In the genomic region with DNA sequence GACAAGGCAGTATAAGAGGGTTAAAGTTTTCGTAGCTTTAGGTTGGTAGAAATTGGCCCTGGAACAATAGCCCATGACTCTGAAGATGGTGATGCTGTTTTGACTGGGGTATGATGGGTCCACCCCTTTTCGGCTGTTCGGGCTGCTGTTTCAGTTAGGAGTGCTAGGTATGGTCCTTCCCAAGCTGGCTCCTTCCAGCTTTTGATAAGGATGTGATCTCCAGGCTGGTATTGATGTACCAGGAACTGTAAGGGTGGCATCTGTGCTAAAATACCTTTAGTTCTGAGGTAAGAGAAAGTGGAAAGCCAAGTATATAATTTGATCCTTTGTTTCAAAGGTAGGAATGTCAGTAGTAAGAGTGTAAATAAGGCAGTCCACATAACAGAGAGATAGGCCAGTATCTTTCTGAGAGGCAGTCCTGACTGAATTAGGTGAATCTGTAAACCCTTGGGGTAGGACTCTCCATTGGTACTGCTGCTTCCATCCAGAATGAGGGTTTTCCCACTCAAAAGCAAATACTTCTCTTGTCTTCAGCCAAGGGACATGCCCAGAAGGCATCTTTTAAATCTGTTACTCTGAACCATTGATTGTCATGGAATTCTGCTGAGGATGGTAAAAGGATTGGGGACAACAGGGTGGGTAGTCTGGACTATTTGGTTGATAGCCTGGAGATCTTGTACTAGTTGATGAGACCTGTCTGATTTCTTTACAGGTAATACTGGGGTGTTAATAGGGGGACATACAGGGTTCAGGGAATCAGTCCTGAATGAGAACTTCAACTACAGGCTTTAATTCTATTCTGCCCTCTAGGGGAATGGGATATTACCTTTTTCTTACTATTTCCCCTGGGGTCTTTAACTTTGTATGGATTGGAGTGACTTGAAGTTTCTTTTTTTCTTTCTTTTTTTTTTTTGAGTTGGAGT, we compare ENCODE assay signal across 1 cellular context.
TF ChIP-seq lines count a peak whose summit lies in the region.

No MANE protein-coding gene starts in this region.

TF ChIP-seq in HEK293, 187 proteins besides CTCF, POLR2A, EP300 and RAD21 (continued from another document):
- TF ChIP-seq ZNF175 (tag by site-specific recombination; IDR thresholded peaks at IDR 0.05) (no peak), ZNF791 (tag by site-specific recombination; IDR thresholded peaks at IDR 0.05) (no peak), KLF10 (tag by site-specific recombination; IDR thresholded peaks at IDR 0.05) (no peak), ZNF292 (tag by site-specific recombination; IDR thresholded peaks at IDR 0.05; ENCODE audit: borderline replicate concordance, low read depth) (no peak), FEZF1 (tag by site-specific recombination; IDR thresholded peaks at IDR 0.05) (peak; percentile 55; the same call in 1 of the 2 replicates), ZNF426 (tag by site-specific recombination; IDR thresholded peaks at IDR 0.05) (no peak), ZNF600 (tag by site-specific recombination; IDR thresholded peaks at IDR 0.05) (peak; percentile 62), BCL11A (tag by site-specific recombination; IDR thresholded peaks at IDR 0.05; ENCODE audit: low read depth) (no peak)
- TF ChIP-seq, protein P1, sequence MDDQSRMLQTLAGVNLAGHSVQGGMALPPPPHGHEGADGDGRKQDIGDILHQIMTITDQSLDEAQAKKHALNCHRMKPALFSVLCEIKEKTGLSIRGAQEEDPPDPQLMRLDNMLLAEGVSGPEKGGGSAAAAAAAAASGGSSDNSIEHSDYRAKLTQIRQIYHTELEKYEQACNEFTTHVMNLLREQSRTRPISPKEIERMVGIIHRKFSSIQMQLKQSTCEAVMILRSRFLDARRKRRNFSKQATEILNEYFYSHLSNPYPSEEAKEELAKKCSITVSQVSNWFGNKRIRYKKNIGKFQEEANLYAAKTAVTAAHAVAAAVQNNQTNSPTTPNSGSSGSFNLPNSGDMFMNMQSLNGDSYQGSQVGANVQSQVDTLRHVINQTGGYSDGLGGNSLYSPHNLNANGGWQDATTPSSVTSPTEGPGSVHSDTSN (CRISPR knock-in tag; IDR thresholded peaks at IDR 0.05) = no peak
- TF ChIP-seq, protein P2, sequence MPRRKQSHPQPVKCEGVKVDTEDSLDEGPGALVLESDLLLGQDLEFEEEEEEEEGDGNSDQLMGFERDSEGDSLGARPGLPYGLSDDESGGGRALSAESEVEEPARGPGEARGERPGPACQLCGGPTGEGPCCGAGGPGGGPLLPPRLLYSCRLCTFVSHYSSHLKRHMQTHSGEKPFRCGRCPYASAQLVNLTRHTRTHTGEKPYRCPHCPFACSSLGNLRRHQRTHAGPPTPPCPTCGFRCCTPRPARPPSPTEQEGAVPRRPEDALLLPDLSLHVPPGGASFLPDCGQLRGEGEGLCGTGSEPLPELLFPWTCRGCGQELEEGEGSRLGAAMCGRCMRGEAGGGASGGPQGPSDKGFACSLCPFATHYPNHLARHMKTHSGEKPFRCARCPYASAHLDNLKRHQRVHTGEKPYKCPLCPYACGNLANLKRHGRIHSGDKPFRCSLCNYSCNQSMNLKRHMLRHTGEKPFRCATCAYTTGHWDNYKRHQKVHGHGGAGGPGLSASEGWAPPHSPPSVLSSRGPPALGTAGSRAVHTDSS (tag by site-specific recombination; IDR thresholded peaks at IDR 0.05) = no peak
TF ChIP-seq in HEK293: peak in this region for 2.
